In genomic region chr2:241128266-241128665, GRCh38 we compare ENCODE assay signal across 20 cellular contexts. TPM values are rescaled to one million over a fixed set of nuclear protein-coding genes. Genes with fewer than 3 reads are reported as not detected.
DNase-seq lines count a peak whose midpoint lies in the region; TF ChIP-seq lines count a peak whose summit lies in the region.
"Had no signal": no experiment of that assay in that cellular context is flagged by ENCODE, and none has a peak within 500 bp of the region (broad histone marks: within the 10 kb centered on the region; RNA-seq: fewer than 3 reads in every experiment).

No MANE protein-coding gene starts in this region.

- CTCF ChIA-PET in activated CD4-positive, alpha-beta T cell treated with anti-CD3 and anti-CD28 coated beads, Interleukin-2, amount 10 ng/mL, durations not matched to agents 7 days and 5 days (lab: Charles Lee) = no interaction called here

- no peaks in the 10 kb centered on the region for H3K9me3 Mint-ChIP-seq in activated CD4-positive, alpha-beta T cell treated with anti-CD3 and anti-CD28 coated beads, Interleukin-2, amount 10 ng/mL, durations not matched to agents 7 days and 5 days
- H3K9me3 Mint-ChIP-seq in IgD-negative memory B cell = no peaks in the 10 kb centered on the region
- no peaks in the 10 kb centered on the region for H3K9me3 Mint-ChIP-seq in activated naive CD8-positive, alpha-beta T cell treated with anti-CD3 and anti-CD28 coated beads for 36 hours

- peaks cover 0 to 53% (median 32%) of the 10 kb centered on the region in 6 donors for H3K4me1 ChIP-seq in spleen
- H3K4me1 ChIP-seq: A549 had no signal

- peaks cover 25% of the 10 kb centered on the region for H3K36me3 Mint-ChIP-seq in activated CD4-positive, alpha-beta T cell treated with anti-CD3 and anti-CD28 coated beads, Interleukin-2, amount 10 ng/mL, durations not matched to agents 7 days and 5 days (ENCODE audit: low read depth)
- H3K36me3 Mint-ChIP-seq in IgD-negative memory B cell = peaks cover 4% of the 10 kb centered on the region
- H3K36me3 Mint-ChIP-seq in activated naive CD8-positive, alpha-beta T cell treated with anti-CD3 and anti-CD28 coated beads for 36 hours = peaks cover 33% of the 10 kb centered on the region

- peak overlapping the region; percentile 39 to 84 (median 71) for H3K27ac ChIP-seq in spleen
- H3K27ac ChIP-seq: A549, ovary, testis had no signal

- no peak for DNase-seq in activated CD4-positive, alpha-beta T cell treated with anti-CD3 and anti-CD28 coated beads, Interleukin-2, amount 10 ng/mL, durations not matched to agents 7 days and 5 days
- no peak for DNase-seq in activated CD4-positive, alpha-beta T cell treated with anti-CD3 and anti-CD28 coated beads for 4 hours
- DNase-seq in activated naive CD8-positive, alpha-beta T cell treated with anti-CD3 and anti-CD28 coated beads for 36 hours = no peak
- DNase-seq in spleen = no peak
- DNase-seq in GOT3 (lab: John Stamatoyannopoulos, UW) = no peak
- DNase-seq in stimulated activated naive CD4-positive, alpha-beta T cell treated with Interleukin-2 at 50 U/mL for 16 hours (lab: John Stamatoyannopoulos, UW) = no peak
- DNase-seq in cardiac septum (ENCODE audit: low spot score) = no peak
- DNase-seq: activated CD8-positive, alpha-beta memory T cell treated with anti-CD3 and anti-CD28 coated beads, Interleukin-2, amount 50 U/mL, for 4 hours; C1 segment of cervical spinal cord; DMS53; effector CD8-positive, alpha-beta T cell; Kasumi-1; NCI-H1105; NCI-H2107; NCI-H526; testis had no signal

- no peak overlapping the region for H3K4me3 Mint-ChIP-seq in activated CD4-positive, alpha-beta T cell treated with anti-CD3 and anti-CD28 coated beads, Interleukin-2, amount 10 ng/mL, durations not matched to agents 7 days and 5 days
- peak overlapping the region in 3 of 4 donors; percentile 78 to 87 (median 83) for H3K4me3 Mint-ChIP-seq in IgD-negative memory B cell
- peak overlapping the region; percentile 37 for H3K4me3 Mint-ChIP-seq in activated naive CD8-positive, alpha-beta T cell treated with anti-CD3 and anti-CD28 coated beads for 36 hours
- H3K4me3 Mint-ChIP-seq: WTC11 had no signal

- TF ChIP-seq POLR2A in spleen (IDR thresholded peaks at IDR 0.05) = no peak

- H3K36me3 ChIP-seq in spleen = peaks cover 0 to 44% (median 0%) of the 10 kb centered on the region in 6 donors
- H3K36me3 ChIP-seq: ovary had no signal

- intact Hi-C loops in spleen (cut with DNase I; ENCODE audit: low total_unique reads) = no loop called here
- intact Hi-C loops in cardiac septum (cut with DNase I) = no loop called here

- POLR2A ChIA-PET in activated CD4-positive, alpha-beta T cell treated with anti-CD3 and anti-CD28 coated beads, Interleukin-2, amount 10 ng/mL, durations not matched to agents 7 days and 5 days (lab: Charles Lee) = no interaction called here

- no peaks in the 10 kb centered on the region for H3K27me3 Mint-ChIP-seq in activated CD4-positive, alpha-beta T cell treated with anti-CD3 and anti-CD28 coated beads, Interleukin-2, amount 10 ng/mL, durations not matched to agents 7 days and 5 days
- no peaks in the 10 kb centered on the region for H3K27me3 Mint-ChIP-seq in IgD-negative memory B cell
- H3K27me3 Mint-ChIP-seq in activated naive CD8-positive, alpha-beta T cell treated with anti-CD3 and anti-CD28 coated beads for 36 hours = no peaks in the 10 kb centered on the region

- no peaks in the 10 kb centered on the region for H3K27me3 ChIP-seq in spleen (replicated peaks in 1 of 7)
- H3K27me3 ChIP-seq: ovary, testis had no signal

- H3K4me1 Mint-ChIP-seq in activated CD4-positive, alpha-beta T cell treated with anti-CD3 and anti-CD28 coated beads, Interleukin-2, amount 10 ng/mL, durations not matched to agents 7 days and 5 days = peaks cover 20% of the 10 kb centered on the region
- peaks cover 34 to 49% (median 42%) of the 10 kb centered on the region in 3 donors for H3K4me1 Mint-ChIP-seq in IgD-negative memory B cell
- peaks cover 24% of the 10 kb centered on the region for H3K4me1 Mint-ChIP-seq in activated naive CD8-positive, alpha-beta T cell treated with anti-CD3 and anti-CD28 coated beads for 36 hours
- H3K4me1 Mint-ChIP-seq: WTC11 had no signal

- H3K27ac Mint-ChIP-seq in activated CD4-positive, alpha-beta T cell treated with anti-CD3 and anti-CD28 coated beads, Interleukin-2, amount 10 ng/mL, durations not matched to agents 7 days and 5 days = peak overlapping the region; percentile 80
- peak overlapping the region; percentile 98 to 100 (median 99) for H3K27ac Mint-ChIP-seq in IgD-negative memory B cell
- peak overlapping the region; percentile 95 for H3K27ac Mint-ChIP-seq in activated naive CD8-positive, alpha-beta T cell treated with anti-CD3 and anti-CD28 coated beads for 36 hours
- H3K27ac Mint-ChIP-seq: WTC11 had no signal

- no peak overlapping the region for H3K4me3 ChIP-seq in spleen
- H3K4me3 ChIP-seq: A549, ovary, testis had no signal

- TF ChIP-seq CTCF in spleen (IDR thresholded peaks at IDR 0.05 in 8 of 11, conservative IDR thresholded peaks at IDR 0.05 in 3 of 11) = no peak

- H3K9me3 ChIP-seq in spleen = no peaks in the 10 kb centered on the region
- H3K9me3 ChIP-seq: A549, ovary, testis had no signal

- 93 to 98% (median 97%) methylated on average over 4 to 8 of the region's 8 CpGs for WGBS in spleen, 5 donors

RNA-seq across cellular contexts. Expression of gene PASK, which starts 21.0 kb away (rescaled TPM):
- total RNA-seq in activated CD4-positive, alpha-beta T cell treated with anti-CD3 and anti-CD28 coated beads, Interleukin-2, amount 10 ng/mL, durations not matched to agents 7 days and 5 days = 10 to 100 TPM; 55.5 to 62.0 TPM
- polyA plus RNA-seq in IgD-negative memory B cell (10.3 TPM), spleen (10 to 100 TPM in 2 of 3 donors, 1 to 10 TPM in 1; 8.0 to 11.8 (median 10.6) TPM)
- 10 to 100 TPM; 68.5 to 76.4 TPM for total RNA-seq in activated naive CD8-positive, alpha-beta T cell treated with anti-CD3 and anti-CD28 coated beads for 36 hours
- total RNA-seq in spleen (10 to 100 TPM; 10.4 to 35.6 (median 20.8) TPM), cardiac septum (2.2 TPM)

RNA-seq across cellular contexts. Expression of gene PPP1R7, which starts 22.0 kb away (rescaled TPM):
- total RNA-seq in activated CD4-positive, alpha-beta T cell treated with anti-CD3 and anti-CD28 coated beads, Interleukin-2, amount 10 ng/mL, durations not matched to agents 7 days and 5 days = 100 to 1,000 TPM in 1 of 2 experiments, 10 to 100 TPM in 1; 89.5 to 110 TPM
- 94.7 TPM for polyA plus RNA-seq in IgD-negative memory B cell
- total RNA-seq in activated naive CD8-positive, alpha-beta T cell treated with anti-CD3 and anti-CD28 coated beads for 36 hours = 10 to 100 TPM; 80.4 to 85.1 TPM
- 10 to 100 TPM; 36.1 to 89.3 (median 49.8) TPM for total RNA-seq in spleen
- polyA plus RNA-seq in spleen = 10 to 100 TPM; 37.3 to 56.5 (median 47.9) TPM
- 77.7 TPM for total RNA-seq in cardiac septum

RNA-seq across cellular contexts. Expression of gene MTERF4, which starts 26.2 kb away (rescaled TPM):
- 10 to 100 TPM; 38.0 to 41.0 TPM for total RNA-seq in activated CD4-positive, alpha-beta T cell treated with anti-CD3 and anti-CD28 coated beads, Interleukin-2, amount 10 ng/mL, durations not matched to agents 7 days and 5 days
- 65.6 TPM for polyA plus RNA-seq in IgD-negative memory B cell
- 10 to 100 TPM; 34.5 to 35.6 TPM for total RNA-seq in activated naive CD8-positive, alpha-beta T cell treated with anti-CD3 and anti-CD28 coated beads for 36 hours
- 10 to 100 TPM; 38.4 to 74.0 (median 51.1) TPM for total RNA-seq in spleen
- 10 to 100 TPM; 28.4 to 33.7 (median 30.6) TPM for polyA plus RNA-seq in spleen
- 21.0 TPM for total RNA-seq in cardiac septum
